8 cellular contexts compared by ENCODE assay signal in the genomic region with DNA sequence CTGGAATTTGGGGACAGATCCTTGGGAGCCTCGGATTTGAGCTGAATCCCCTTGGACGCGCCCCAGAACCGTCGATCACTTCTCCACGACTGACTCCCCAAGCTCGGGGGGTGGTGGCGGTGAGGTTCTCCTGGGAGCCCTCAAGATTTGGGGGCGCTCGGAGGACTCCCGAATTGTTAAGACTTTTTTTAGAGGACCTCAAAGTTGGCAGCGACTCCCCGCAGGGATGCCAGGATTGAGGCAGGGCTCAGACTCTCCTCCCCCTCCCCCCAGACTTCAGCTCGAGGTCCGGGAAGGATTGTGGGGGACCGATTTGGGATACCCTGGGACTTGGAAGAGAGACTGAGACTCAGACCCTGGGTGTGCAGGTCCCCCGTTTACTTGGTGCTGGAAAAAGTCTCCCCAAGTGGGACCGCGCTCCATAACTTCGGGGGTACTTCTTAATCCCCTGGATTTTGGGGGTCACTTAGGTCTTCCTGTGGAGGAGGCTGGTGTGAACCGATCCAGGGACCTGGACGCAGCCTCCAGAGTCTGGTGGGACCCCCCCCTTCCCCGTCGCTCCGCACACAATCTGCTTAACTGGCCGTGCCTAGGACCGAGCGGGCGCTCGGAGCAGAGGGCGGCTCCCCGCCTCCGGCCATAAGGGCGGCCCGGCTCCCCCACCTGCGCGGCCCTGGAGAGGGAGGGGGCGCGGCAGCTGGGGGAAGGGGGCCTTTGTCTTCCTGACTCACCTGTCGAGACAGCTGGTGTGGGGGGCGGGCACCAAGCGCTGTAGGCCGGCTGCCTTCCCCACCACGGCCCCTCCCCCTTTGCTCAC. TPM values are rescaled to one million over a fixed set of nuclear protein-coding genes. Genes with fewer than 3 reads are reported as not detected.
DNase-seq lines count a peak whose midpoint lies in the region; ATAC-seq and TF ChIP-seq lines count a peak whose summit lies in the region.

No MANE protein-coding gene starts in this region.

- ATAC-seq in left cardiac atrium (peak; percentile 8 to 18), HG02588 (IDR thresholded peaks at IDR 0.05; ENCODE audit: unreplicated experiment) (no peak), HG03439 (IDR thresholded peaks at IDR 0.05; ENCODE audit: unreplicated experiment) (no peak)

- no peaks in the 10 kb centered on the region for H3K27me3 Mint-ChIP-seq in activated naive CD4-positive, alpha-beta T cell treated with anti-CD3 and anti-CD28 coated beads, Interleukin-2, amount 50 U/mL, for 24 hours

- H3K36me3 Mint-ChIP-seq in activated naive CD4-positive, alpha-beta T cell treated with anti-CD3 and anti-CD28 coated beads, Interleukin-2, amount 50 U/mL, for 24 hours, result peaks cover 2% of the 10 kb centered on the region

- peak overlapping the region; percentile 91 for H3K4me3 Mint-ChIP-seq in activated naive CD4-positive, alpha-beta T cell treated with anti-CD3 and anti-CD28 coated beads, Interleukin-2, amount 50 U/mL, for 24 hours

- peaks cover 48% of the 10 kb centered on the region for H3K4me1 Mint-ChIP-seq in activated naive CD4-positive, alpha-beta T cell treated with anti-CD3 and anti-CD28 coated beads, Interleukin-2, amount 50 U/mL, for 24 hours

- intact Hi-C loops in left cardiac atrium (cut with DNase I), result no loop called here

- H3K27ac Mint-ChIP-seq in activated naive CD4-positive, alpha-beta T cell treated with anti-CD3 and anti-CD28 coated beads, Interleukin-2, amount 50 U/mL, for 24 hours, result peak overlapping the region; percentile 35

- peak overlapping the region; percentile 96 for H3K4me3 ChIP-seq in retinal pigment epithelial cell (ENCODE audit: low read length)

- DNase-seq in GM10266 (ENCODE audit: extremely low spot score), result peak; percentile 58
- DNase-seq in NCI-H748 (lab: John Stamatoyannopoulos, UW; ENCODE audit: unreplicated experiment), result peak; percentile 90
- peak; percentile 64 for DNase-seq in left cardiac atrium
- no peak for DNase-seq in retinal pigment epithelial cell (ENCODE audit: low read depth)
- no peak for DNase-seq in dedifferentiated amniotic fluid mesenchymal stem cell (ENCODE audit: extremely low spot score)

- no peaks in the 10 kb centered on the region for H3K9me3 Mint-ChIP-seq in activated naive CD4-positive, alpha-beta T cell treated with anti-CD3 and anti-CD28 coated beads, Interleukin-2, amount 50 U/mL, for 24 hours

- TF ChIP-seq CTCF in GM10266 (IDR thresholded peaks at IDR 0.05; ENCODE audit: control insufficient read depth, insufficient read depth, low read depth, missing control alignments) (no peak), retinal pigment epithelial cell (conservative IDR thresholded peaks at IDR 0.05; ENCODE audit: low read depth, low read length) (no peak)

RNA-seq across cellular contexts. Expression of a gene that starts 0.8 kb away (rescaled TPM):
- 10 to 100 TPM; 48.4 to 91.7 TPM for total RNA-seq in left cardiac atrium

RNA-seq across cellular contexts. Expression of a gene that starts 9.8 kb away (rescaled TPM):
- total RNA-seq in left cardiac atrium, result 1 to 10 TPM in 1 of 2 donors, under 1 TPM in 1; 0.47 to 1.0 TPM

RNA-seq across cellular contexts. Expression of a gene that starts 11.2 kb away (rescaled TPM):
- total RNA-seq in left cardiac atrium, result 10 to 100 TPM; 13.0 to 16.3 TPM

RNA-seq across cellular contexts. Expression of a gene that starts 40.3 kb away (rescaled TPM):
- total RNA-seq in left cardiac atrium, result 1 to 10 TPM; 1.5 to 5.5 TPM

Comparison
In these comparisons a context has a peak if more than half of its experiments do, and no peak if none do; other contexts are left out.
1. DNase-seq: peak in GM10266 (single experiment), NCI-H748 (single experiment) and left cardiac atrium (single experiment); none in retinal pigment epithelial cell (single experiment) and dedifferentiated amniotic fluid mesenchymal stem cell (single experiment).
2. ATAC-seq: peak in left cardiac atrium (2 of 2); none in HG02588 (single experiment) and HG03439 (single experiment).